2 cellular contexts compared by ENCODE assay signal in genomic region chr1:117529683-117530082, GRCh38.
A peak's percentile ranks its signal among the peaks of the same experiment; 100 is the strongest.
TF ChIP-seq lines count a peak whose summit lies in the region.

No MANE protein-coding gene starts in this region.

TF ChIP-seq in IMR-90, 13 proteins besides CTCF, POLR2A, EP300 and RAD21 (continued from another document):
- TF ChIP-seq USF2 (IDR thresholded peaks at IDR 0.05; ENCODE audit: low read depth, low read length): no peak

TF ChIP-seq in liver, 16 proteins besides CTCF, POLR2A, EP300 and RAD21 (continued from another document):
- TF ChIP-seq REST (IDR thresholded peaks at IDR 0.05) (peak; percentile 51), MAX (IDR thresholded peaks at IDR 0.05) (no peak), EGR1 (IDR thresholded peaks at IDR 0.05; ENCODE audit: low read depth in 2 of 2) (no peak), TAF1 (conservative IDR thresholded peaks at IDR 0.05) (no peak), HNF4G (IDR thresholded peaks at IDR 0.05) (peak; percentile 23), RXRA (IDR thresholded peaks at IDR 0.05) (peak in 1 of 2 donors; percentile 62), JUND (IDR thresholded peaks at IDR 0.05) (peak; percentile 61 to 76), HNF4A (conservative IDR thresholded peaks at IDR 0.05) (peak; percentile 46 to 51), SP1 (IDR thresholded peaks at IDR 0.05) (peak; percentile 43), FOXA2 (IDR thresholded peaks at IDR 0.05) (no peak), YY1 (IDR thresholded peaks at IDR 0.05) (peak; percentile 53), ZBTB33 (IDR thresholded peaks at IDR 0.05) (peak; percentile 29)
TF ChIP-seq in liver: peak in this region for 9.
